ENCODE assay signal across 8 cellular contexts in the genomic region with DNA sequence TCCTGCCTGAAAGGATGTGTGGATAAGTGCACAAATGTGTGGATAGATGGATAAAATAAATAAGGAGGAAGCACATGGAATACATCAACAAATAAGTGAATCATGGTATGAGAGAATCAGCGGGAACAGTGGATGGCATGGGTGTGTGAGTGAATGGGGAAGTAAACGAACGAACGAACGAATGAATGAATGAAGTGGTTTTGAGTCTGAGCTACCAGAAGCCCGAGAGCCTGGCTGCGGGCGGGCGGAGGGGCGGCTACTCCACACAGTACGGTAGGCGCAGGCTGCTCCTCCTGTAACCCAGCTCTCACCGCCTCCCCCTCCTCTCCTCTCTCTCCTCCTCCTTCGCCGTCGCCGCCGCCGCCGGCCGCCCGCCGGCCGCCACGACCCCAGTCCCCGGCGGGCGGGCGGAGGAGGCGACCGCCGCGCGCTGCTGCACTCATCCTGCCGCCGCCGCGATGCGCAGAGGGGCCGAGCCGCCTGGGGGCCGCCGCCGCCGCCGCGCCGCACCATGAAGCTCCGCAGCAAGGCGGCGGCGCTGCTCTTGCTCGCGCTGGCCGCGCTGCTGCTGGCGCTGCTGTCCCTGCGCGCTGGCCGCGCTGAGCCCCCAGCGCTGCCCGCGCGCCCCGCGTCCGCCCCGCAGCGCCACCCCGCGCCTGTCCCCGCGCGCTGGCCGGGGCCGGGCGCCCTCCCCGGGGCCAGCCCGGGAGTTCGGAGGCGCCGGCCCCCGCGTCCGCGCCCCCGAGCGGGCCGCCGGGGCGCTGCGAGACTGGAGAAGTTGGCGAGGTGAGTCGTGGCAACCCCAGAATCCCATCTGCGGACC. TPM values are rescaled to one million over a fixed set of nuclear protein-coding genes. Genes with fewer than 3 reads are reported as not detected.
DNase-seq lines count a peak whose midpoint lies in the region; ATAC-seq and TF ChIP-seq lines count a peak whose summit lies in the region.

A gene with protein sequence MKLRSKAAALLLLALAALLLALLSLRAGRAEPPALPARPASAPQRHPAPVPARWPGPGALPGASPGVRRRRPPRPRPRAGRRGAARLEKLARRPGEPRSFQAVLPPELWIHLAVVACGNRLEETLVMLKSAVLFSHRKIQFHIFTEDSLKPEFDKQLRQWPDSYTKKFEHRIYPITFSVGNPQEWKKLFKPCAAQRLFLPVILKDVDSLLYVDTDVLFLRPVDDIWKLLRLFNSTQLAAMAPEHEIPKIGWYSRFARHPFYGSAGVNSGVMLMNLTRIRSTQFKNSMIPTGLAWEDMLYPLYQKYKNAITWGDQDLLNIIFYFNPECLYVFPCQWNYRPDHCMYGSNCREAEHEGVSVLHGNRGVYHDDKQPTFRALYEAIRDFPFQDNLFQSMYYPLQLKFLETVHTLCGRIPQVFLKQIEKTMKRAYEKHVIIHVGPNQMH (plus strand): TSS at position 324 of the 823 bp plus-strand sequence. CDS start 188 bp downstream, at position 512.

- no peaks in the 10 kb centered on the region for H3K9me3 ChIP-seq in PC-3 (ENCODE audit: low read length)

- peaks cover 45% of the 10 kb centered on the region for H3K4me1 ChIP-seq in PC-3 (ENCODE audit: insufficient read depth, low read length)

- peak within 1 kb of the TSS; percentile 1; the same call in 1 of the 2 replicates for H3K9ac ChIP-seq in PC-3 (ENCODE audit: low read length)

- intact Hi-C loops in PC-3 (cut with micrococcal nuclease) (loop anchor here (1.0 to 5.0 kb wide), 2 partner anchors 37 to 49 kb away; no protein-coding TSS in a partner anchor), cardiac septum (cut with DNase I) (loop anchor here (5.0 kb wide), 2 partner anchors 41 to 109 kb away; a partner anchor contains a TSS)

- POLR2A ChIA-PET in PC-3 (lab: Charles Lee; ENCODE audit: unreplicated experiment): interaction anchor here (0.6 to 1.0 kb wide), 4 partner anchors 11 to 25 kb away, joined by 3 to 25 read pairs (median 4); no protein-coding TSS in a partner anchor

- peak; percentile 72 to 73 for ATAC-seq in activated CD4-positive, CD25-positive, alpha-beta regulatory T cell treated with anti-CD3 and anti-CD28 coated beads, Interleukin-2, amount 50 U/mL, for 24 hours
- ATAC-seq in HG03521 (IDR thresholded peaks at IDR 0.05; ENCODE audit: unreplicated experiment) (peak; percentile 55), PC-3 (peak; percentile 84)
- peak; percentile 84 for ATAC-seq in activated naive CD8-positive, alpha-beta T cell treated with anti-CD3 and anti-CD28 coated beads, Interleukin-2, amount 50 U/mL, for 24 hours

- no peaks in the 10 kb centered on the region for H3K36me3 ChIP-seq in PC-3 (ENCODE audit: low read depth, low read length)

- H3K4me2 ChIP-seq in PC-3 (ENCODE audit: low read length): peak within 1 kb of the TSS; percentile 85

- H3K27ac ChIP-seq in PC-3 (ENCODE audit: low read length): no peak within 1 kb of the TSS

- DNase-seq in activated CD4-positive, CD25-positive, alpha-beta regulatory T cell (lab: John Stamatoyannopoulos, UW): no peak
- peak; percentile 58 for DNase-seq in PC-3
- peak; percentile 38 for DNase-seq in activated naive CD8-positive, alpha-beta T cell treated with anti-CD3 and anti-CD28 coated beads, Interleukin-2, amount 50 U/mL, for 24 hours
- peak; percentile 82 for DNase-seq in cardiac septum (ENCODE audit: low spot score)
- DNase-seq in osteocyte (ENCODE audit: extremely low spot score, unreplicated experiment): peak; percentile 85
- DNase-seq in NCI-H2107 treated with DMSO at 0.1 percent for 48 hours (lab: John Stamatoyannopoulos, UW; ENCODE audit: unreplicated experiment): no peak

- peaks cover 19% of the 10 kb centered on the region for H3K4me1 Mint-ChIP-seq in activated naive CD8-positive, alpha-beta T cell treated with anti-CD3 and anti-CD28 coated beads, Interleukin-2, amount 50 U/mL, for 24 hours
- peaks cover 47% of the 10 kb centered on the region for H3K4me1 Mint-ChIP-seq in osteocyte (ENCODE audit: unreplicated experiment)

- peak within 1 kb of the TSS; percentile 78 for H3K4me3 Mint-ChIP-seq in activated naive CD8-positive, alpha-beta T cell treated with anti-CD3 and anti-CD28 coated beads, Interleukin-2, amount 50 U/mL, for 24 hours
- H3K4me3 Mint-ChIP-seq in osteocyte (ENCODE audit: unreplicated experiment): peak within 1 kb of the TSS; percentile 74

- TF ChIP-seq CTCF in PC-3 (conservative IDR thresholded peaks at IDR 0.05; ENCODE audit: low read depth, low read length) (no peak), osteocyte (IDR thresholded peaks at IDR 0.05) (no peak)

- CTCF ChIA-PET in PC-3 (lab: Charles Lee): interaction anchor here (1.9 kb wide), 1 partner anchor 37 kb away, joined by 7 read pairs; no protein-coding TSS in a partner anchor

- H2AFZ ChIP-seq in PC-3 (ENCODE audit: low read length): peak within 1 kb of the TSS; percentile 98

- H3K36me3 Mint-ChIP-seq in activated naive CD8-positive, alpha-beta T cell treated with anti-CD3 and anti-CD28 coated beads, Interleukin-2, amount 50 U/mL, for 24 hours (ENCODE audit: low read depth): peaks cover 4% of the 10 kb centered on the region
- no peaks in the 10 kb centered on the region for H3K36me3 Mint-ChIP-seq in osteocyte (ENCODE audit: unreplicated experiment)

- no peaks in the 10 kb centered on the region for H3K9me2 ChIP-seq in PC-3 (replicated peaks; ENCODE audit: low read length)

- no TSS peak for BruUV-seq in PC-3 (replicated peaks; lab: Mats Ljungman, UMichigan)

- peak within 1 kb of the TSS; percentile 76 for H3K4me3 ChIP-seq in PC-3 (ENCODE audit: low read length)

- H3K9me3 Mint-ChIP-seq in activated naive CD8-positive, alpha-beta T cell treated with anti-CD3 and anti-CD28 coated beads, Interleukin-2, amount 50 U/mL, for 24 hours: peaks cover 5% of the 10 kb centered on the region
- peaks cover 5% of the 10 kb centered on the region for H3K9me3 Mint-ChIP-seq in osteocyte (ENCODE audit: unreplicated experiment)

- H3K79me2 ChIP-seq in PC-3 (ENCODE audit: low read length): no peaks in the 10 kb centered on the region

- no peak within 1 kb of the TSS for H3K27ac Mint-ChIP-seq in activated naive CD8-positive, alpha-beta T cell treated with anti-CD3 and anti-CD28 coated beads, Interleukin-2, amount 50 U/mL, for 24 hours
- H3K27ac Mint-ChIP-seq in osteocyte (ENCODE audit: unreplicated experiment): peak within 1 kb of the TSS; percentile 36

- H3F3A ChIP-seq in PC-3 (ENCODE audit: low read length, unreplicated experiment): peaks cover 4% of the 10 kb centered on the region

- H3K27me3 Mint-ChIP-seq in activated naive CD8-positive, alpha-beta T cell treated with anti-CD3 and anti-CD28 coated beads, Interleukin-2, amount 50 U/mL, for 24 hours: peaks cover 84% of the 10 kb centered on the region
- peaks cover 4% of the 10 kb centered on the region for H3K27me3 Mint-ChIP-seq in osteocyte (ENCODE audit: unreplicated experiment)

- H3K27me3 ChIP-seq in PC-3 (ENCODE audit: low read length): no peaks in the 10 kb centered on the region

- H4K20me1 ChIP-seq in PC-3 (ENCODE audit: low read length): no peaks in the 10 kb centered on the region

RNA-seq across cellular contexts. Expression of the gene that starts here (rescaled TPM):
- total RNA-seq in PC-3 (2014; rRNA removed) (12.6 and 13.3 TPM in 2 replicates), cardiac septum (14.6 TPM), osteocyte (6.5 and 7.8 TPM in 2 replicates)

Comparison
In these comparisons a context has a peak if more than half of its experiments do, and no peak if none do; other contexts are left out.
1. DNase-seq: peak in PC-3 (single experiment), activated naive CD8-positive, alpha-beta T cell treated with anti-CD3 and anti-CD28 coated beads, Interleukin-2, amount 50 U/mL, for 24 hours (single experiment), cardiac septum (single experiment) and osteocyte (single experiment); none in activated CD4-positive, CD25-positive, alpha-beta regulatory T cell (0 of 4) and NCI-H2107 treated with DMSO at 0.1 percent for 48 hours (single experiment).
2. Peak in every context shown above with its lines, with median percentiles within 50 percentile points of each other: ATAC-seq.